Comparison of ENCODE assay signal across 8 cellular contexts in genomic region chr10:23438547-23439451, GRCh38. TPM values are rescaled to one million over a fixed set of nuclear protein-coding genes. Genes with fewer than 3 reads are reported as not detected.
DNase-seq lines count a peak whose midpoint lies in the region; ATAC-seq, FAIRE-seq and TF ChIP-seq lines count a peak whose summit lies in the region.

Gene OTUD1, plus strand, starts transcription at chr10:23439075. Its CDS starts 383 bp downstream, at chr10:23439458.

- H2AFZ ChIP-seq in astrocyte (ENCODE audit: low read depth, low read length): peak within 1 kb of the TSS; percentile 97

- H3K9me3 ChIP-seq in astrocyte (ENCODE audit: insufficient read depth, low read depth, low read length) (no peaks in the 10 kb centered on the region), aorta (ENCODE audit: control insufficient read depth, low read length) (no peaks in the 10 kb centered on the region)

- intact Hi-C loops in aorta (cut with DNase I): no loop called here

- TF ChIP-seq CTCF in astrocyte (IDR thresholded peaks at IDR 0.05; ENCODE audit: insufficient read depth, low read depth, low read length): no peak

- peaks cover 13% of the 10 kb centered on the region for H3K4me1 ChIP-seq in astrocyte (ENCODE audit: insufficient read depth, low read length)
- peaks cover 0 to 3% of the 10 kb centered on the region in 2 donors for H3K4me1 ChIP-seq in aorta (ENCODE audit: control insufficient read depth in 1 of 2, insufficient read depth in 2 of 2, low read length in 2 of 2)

- H4K20me1 ChIP-seq in astrocyte (ENCODE audit: insufficient read depth, low read length): peaks cover 16% of the 10 kb centered on the region

- peak within 1 kb of the TSS; percentile 82 for H3K9ac ChIP-seq in astrocyte (ENCODE audit: low read length)

- H3K27ac ChIP-seq in astrocyte (ENCODE audit: low read depth, low read length) (peak within 1 kb of the TSS; percentile 80), aorta (ENCODE audit: low read depth in 1 of 2, low read length in 2 of 2) (peak within 1 kb of the TSS; percentile 72 to 79)

- H3K4me2 ChIP-seq in astrocyte (ENCODE audit: low read length): peak within 1 kb of the TSS; percentile 92

- H3K4me3 Mint-ChIP-seq in T-helper 2 cell treated with Interferon-gamma antibody and Interleukin-4, amounts not matched to agents 5 μg/mL and 100 μg/mL, for 36 hours: peak within 1 kb of the TSS; percentile 82
- peak within 1 kb of the TSS; percentile 83 for H3K4me3 Mint-ChIP-seq in astrocyte (ENCODE audit: unreplicated experiment)

- peak within 1 kb of the TSS; percentile 87 for H3K27ac Mint-ChIP-seq in T-helper 2 cell treated with Interferon-gamma antibody and Interleukin-4, amounts not matched to agents 5 μg/mL and 100 μg/mL, for 36 hours
- H3K27ac Mint-ChIP-seq in astrocyte (ENCODE audit: unreplicated experiment): peak within 1 kb of the TSS; percentile 77

- H3K79me2 ChIP-seq in astrocyte (ENCODE audit: insufficient read depth, low read length): peaks cover 4% of the 10 kb centered on the region

- H3K9me3 Mint-ChIP-seq in T-helper 2 cell treated with Interferon-gamma antibody and Interleukin-4, amounts not matched to agents 5 μg/mL and 100 μg/mL, for 36 hours: no peaks in the 10 kb centered on the region
- H3K9me3 Mint-ChIP-seq in astrocyte (ENCODE audit: unreplicated experiment): peaks cover 4% of the 10 kb centered on the region

- no peaks in the 10 kb centered on the region for H3K27me3 Mint-ChIP-seq in T-helper 2 cell treated with Interferon-gamma antibody and Interleukin-4, amounts not matched to agents 5 μg/mL and 100 μg/mL, for 36 hours (ENCODE audit: low read depth)
- peaks cover 2% of the 10 kb centered on the region for H3K27me3 Mint-ChIP-seq in astrocyte (ENCODE audit: low read depth, unreplicated experiment)

- H3K4me3 ChIP-seq in astrocyte (ENCODE audit: insufficient read depth, low read depth, low read length) (peak within 1 kb of the TSS; percentile 68), aorta (ENCODE audit: low read length in 2 of 2) (peak within 1 kb of the TSS; percentile 97 to 99)

- no peak for FAIRE-seq in astrocyte (lab: Jason Lieb, UNC)

- H3K36me3 Mint-ChIP-seq in T-helper 2 cell treated with Interferon-gamma antibody and Interleukin-4, amounts not matched to agents 5 μg/mL and 100 μg/mL, for 36 hours (ENCODE audit: low read depth): peaks cover 25% of the 10 kb centered on the region
- peaks cover 1% of the 10 kb centered on the region for H3K36me3 Mint-ChIP-seq in astrocyte (ENCODE audit: low read depth, unreplicated experiment)

- peak; percentile 68 for TF ChIP-seq POLR2A in GM15510 (IDR thresholded peaks at IDR 0.05; ENCODE audit: borderline replicate concordance, extremely low read depth, insufficient read length)

- H3K36me3 ChIP-seq in astrocyte (ENCODE audit: insufficient read depth, low read length) (no peaks in the 10 kb centered on the region), aorta (ENCODE audit: control insufficient read depth in 1 of 2, insufficient read depth in 2 of 2, low read length in 1 of 2) (no peaks in the 10 kb centered on the region)

- peaks cover 33% of the 10 kb centered on the region for H3K4me1 Mint-ChIP-seq in T-helper 2 cell treated with Interferon-gamma antibody and Interleukin-4, amounts not matched to agents 5 μg/mL and 100 μg/mL, for 36 hours (ENCODE audit: low read depth)
- peaks cover 13% of the 10 kb centered on the region for H3K4me1 Mint-ChIP-seq in astrocyte (ENCODE audit: low read depth, unreplicated experiment)

- WGBS in aorta, 2 donors: 0 to 1% methylated on average over 63 to 115 of the region's 115 CpGs

- DNase-seq in NCI-H1436 treated with DMSO at 0.1 percent for 48 hours (lab: John Stamatoyannopoulos, UW) (peak; percentile 75), astrocyte (ENCODE audit: low read depth) (peak; percentile 78), hepatic stellate cell (ENCODE audit: low spot score) (peak; percentile 88), renal cortical epithelial cell (ENCODE audit: low read depth) (peak; percentile 75), aorta (peak; percentile 98)
- DNase-seq in T-helper 2 cell treated with Interferon-gamma antibody and Interleukin-4, amounts not matched to agents 5 μg/mL and 100 μg/mL, for 36 hours (ENCODE audit: low spot score): peak; percentile 95

- H3K27me3 ChIP-seq in astrocyte (ENCODE audit: insufficient read depth, low read length) (no peaks in the 10 kb centered on the region), aorta (ENCODE audit: control insufficient read depth in 1 of 2, insufficient read depth in 2 of 2, low read length in 1 of 2) (no peaks in the 10 kb centered on the region)

- ATAC-seq in HG02852 (IDR thresholded peaks at IDR 0.05; ENCODE audit: unreplicated experiment) (peak; percentile 82), aorta (ENCODE audit: low FRiP score) (peak; percentile 97)

RNA-seq across cellular contexts. Expression of gene OTUD1, which starts in this region (rescaled TPM):
- total RNA-seq in astrocyte (5.5 and 6.3 TPM in 2 replicates), renal cortical epithelial cell (13.0 and 19.9 TPM in 2 replicates), aorta (10 to 100 TPM; 19.8 to 23.5 TPM)
- 10 to 100 TPM in 1 of 2 donors, 1 to 10 TPM in 1; 8.0 to 10.4 TPM for polyA plus RNA-seq in aorta

Comparison
In these comparisons a context has a peak if more than half of its experiments do, and no peak if none do; other contexts are left out.
1. Peak in every context shown above with its lines: DNase-seq, ATAC-seq, H3K4me3 ChIP-seq and H3K27ac ChIP-seq.